ENCODE assay signal across 1 cellular context in genomic region chr7:7670490-7670889, GRCh38.
TF ChIP-seq lines count a peak whose summit lies in the region.

No MANE protein-coding gene starts in this region.

TF ChIP-seq in WTC11, 78 proteins besides CTCF, POLR2A, EP300 and RAD21:
- TF ChIP-seq SOX15 (CRISPR knock-in tag; IDR thresholded peaks at IDR 0.05), result no peak
TF ChIP-seq in WTC11: peak in this region for 0.
